In the genomic region with DNA sequence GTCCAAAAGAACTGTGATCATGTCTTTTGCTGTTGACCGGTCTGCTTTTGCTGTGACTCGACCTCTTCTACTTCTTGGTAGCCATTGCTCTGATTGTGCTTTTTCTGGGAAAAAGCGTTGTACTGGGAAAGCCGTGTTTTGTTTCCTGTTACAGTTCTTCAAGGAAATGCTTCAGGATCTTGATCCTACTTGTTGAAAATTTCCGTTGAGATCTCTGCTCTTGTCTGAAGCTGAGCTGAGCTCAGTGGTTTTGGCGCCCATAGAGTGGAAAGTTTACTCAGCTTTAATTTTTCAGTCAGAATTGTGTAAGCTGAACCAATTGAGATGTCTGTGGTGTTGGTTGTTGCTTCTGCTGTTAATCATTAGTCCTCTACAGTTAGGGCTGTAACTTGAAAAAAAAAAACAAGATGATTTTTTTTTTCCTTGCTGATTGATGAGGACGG, we compare ENCODE assay signal across 10 cellular contexts.
DNase-seq lines count a peak whose midpoint lies in the region; TF ChIP-seq lines count a peak whose summit lies in the region.
"Had no signal": no experiment of that assay in that cellular context is flagged by ENCODE, and none has a peak within 500 bp of the region (broad histone marks: within the 10 kb centered on the region; RNA-seq: fewer than 3 reads in every experiment).

No MANE protein-coding gene starts in this region.

- no peak for TF ChIP-seq POLR2A in Peyer's patch (IDR thresholded peaks at IDR 0.05)

- peak overlapping the region; percentile 43 to 49 for H3K9ac ChIP-seq in colonic mucosa (ENCODE audit: low read depth in 2 of 2, low read length in 2 of 2)

- no peak for DNase-seq in Peyer's patch
- peak; percentile 45 for DNase-seq in colonic mucosa
- peak; percentile 89 for DNase-seq in kidney tubule cell (ENCODE audit: low spot score)
- DNase-seq in amygdala (lab: John Stamatoyannopoulos, UW): no peak
- DNase-seq in OCI-M2 (lab: John Stamatoyannopoulos, UW; ENCODE audit: unreplicated experiment): no peak
- DNase-seq in pons (ENCODE audit: low spot score): no peak
- DNase-seq in ureter (ENCODE audit: low spot score): no peak
- DNase-seq: PC-3 had no signal

- H3K4me1 Mint-ChIP-seq in stimulated activated naive CD8-positive, alpha-beta T cell treated with anti-CD3 and anti-CD28 coated beads, Interleukin-15, Interleukin-2, amounts not matched to agents 100 ng/mL and 50 ng/mL, for 24 hours (ENCODE audit: low read depth): peaks cover 29% of the 10 kb centered on the region

- H3K9me3 Mint-ChIP-seq in stimulated activated naive CD8-positive, alpha-beta T cell treated with anti-CD3 and anti-CD28 coated beads, Interleukin-15, Interleukin-2, amounts not matched to agents 100 ng/mL and 50 ng/mL, for 24 hours: peaks cover 7% of the 10 kb centered on the region
- H3K9me3 Mint-ChIP-seq: activated naive CD4-positive, alpha-beta T cell treated with anti-CD3 and anti-CD28 coated beads, Interleukin-2, amount 50 U/mL, for 24 hours had no signal

- H3K4me1 ChIP-seq in Peyer's patch: peaks cover 0 to 14% (median 0%) of the 10 kb centered on the region in 4 donors
- peaks cover 3% of the 10 kb centered on the region for H3K4me1 ChIP-seq in colonic mucosa

- intact Hi-C loops in colonic mucosa (cut with DNase I): no loop called here

- H3K36me3 Mint-ChIP-seq in stimulated activated naive CD8-positive, alpha-beta T cell treated with anti-CD3 and anti-CD28 coated beads, Interleukin-15, Interleukin-2, amounts not matched to agents 100 ng/mL and 50 ng/mL, for 24 hours (ENCODE audit: low read depth): peaks cover 22% of the 10 kb centered on the region

- H3K27me3 Mint-ChIP-seq in stimulated activated naive CD8-positive, alpha-beta T cell treated with anti-CD3 and anti-CD28 coated beads, Interleukin-15, Interleukin-2, amounts not matched to agents 100 ng/mL and 50 ng/mL, for 24 hours: no peaks in the 10 kb centered on the region
- H3K27me3 Mint-ChIP-seq: activated naive CD4-positive, alpha-beta T cell treated with anti-CD3 and anti-CD28 coated beads, Interleukin-2, amount 50 U/mL, for 24 hours had no signal

- H3K27ac ChIP-seq in Peyer's patch (peak overlapping the region in 3 of 4 donors; percentile 27 to 66 (median 65)), colonic mucosa (peak overlapping the region; percentile 77)

- TF ChIP-seq CTCF in Peyer's patch (IDR thresholded peaks at IDR 0.05): no peak
- TF ChIP-seq CTCF in colonic mucosa (IDR thresholded peaks at IDR 0.05): no peak

- H3K27me3 ChIP-seq in Peyer's patch (no peaks in the 10 kb centered on the region), colonic mucosa (no peaks in the 10 kb centered on the region)

- H3K27ac Mint-ChIP-seq in stimulated activated naive CD8-positive, alpha-beta T cell treated with anti-CD3 and anti-CD28 coated beads, Interleukin-15, Interleukin-2, amounts not matched to agents 100 ng/mL and 50 ng/mL, for 24 hours: peak overlapping the region; percentile 88
- H3K27ac Mint-ChIP-seq: activated naive CD4-positive, alpha-beta T cell treated with anti-CD3 and anti-CD28 coated beads, Interleukin-2, amount 50 U/mL, for 24 hours had no signal

- peak overlapping the region; percentile 17 for H3K4me3 Mint-ChIP-seq in stimulated activated naive CD8-positive, alpha-beta T cell treated with anti-CD3 and anti-CD28 coated beads, Interleukin-15, Interleukin-2, amounts not matched to agents 100 ng/mL and 50 ng/mL, for 24 hours
- H3K4me3 Mint-ChIP-seq: activated naive CD4-positive, alpha-beta T cell treated with anti-CD3 and anti-CD28 coated beads, Interleukin-2, amount 50 U/mL, for 24 hours had no signal

- no peaks in the 10 kb centered on the region for H3K36me3 ChIP-seq in Peyer's patch
- no peaks in the 10 kb centered on the region for H3K36me3 ChIP-seq in colonic mucosa

- H3K4me3 ChIP-seq in Peyer's patch (no peak overlapping the region), colonic mucosa (no peak overlapping the region)

- H3K9me3 ChIP-seq in Peyer's patch (no peaks in the 10 kb centered on the region), colonic mucosa (no peaks in the 10 kb centered on the region)

Comparison
In these comparisons a context has a peak if more than half of its experiments do, and no peak if none do; other contexts are left out.
1. DNase-seq: peak in colonic mucosa (single experiment) and kidney tubule cell (single experiment); none in Peyer's patch (0 of 3), amygdala (0 of 56), OCI-M2 (single experiment), pons (single experiment) and ureter (single experiment).